Comparison of ENCODE assay signal across 31 cellular contexts in genomic region chr3:155302891-155303290, GRCh38. TPM values are rescaled to one million over a fixed set of nuclear protein-coding genes. Genes with fewer than 3 reads are reported as not detected.
"Had no signal": no experiment of that assay in that cellular context is flagged by ENCODE, and none has a peak within 500 bp of the region (broad histone marks: within the 10 kb centered on the region; RNA-seq: fewer than 3 reads in every experiment).

No MANE protein-coding gene starts in this region.

- FAIRE-seq: endothelial cell of umbilical vein, frontal cortex, keratinocyte had no signal

- H3K36me3 Mint-ChIP-seq: activated naive CD4-positive, alpha-beta T cell treated with anti-CD3 and anti-CD28 coated beads, Interleukin-2, amount 50 U/mL, for 72 hours; brain; naive thymus-derived CD8-positive, alpha-beta T cell had no signal

- H3K4me1 ChIP-seq: left lung, psoas muscle, suprapubic skin, tibial nerve had no signal

- H3K4me3 Mint-ChIP-seq: activated B cell treated with CpG ODN at 0.5 μM for 24 hours; activated CD4-positive, alpha-beta T cell treated with anti-CD3 and anti-CD28 coated beads for 36 hours; activated T-cell treated with anti-CD3 and anti-CD28 coated beads, Interleukin-2, amount 50 U/mL, for 24 hours; activated T-helper 17 cell treated with anti-CD3 and anti-CD28 coated beads, Interleukin-2, amount 50 U/mL, for 72 hours; brain; dendritic cell treated with granulocyte-macrophage colony-stimulating factor and Interleukin-4, amounts not matched to agents 40 ng/mL and 50 ng/mL, for 4 days; naive thymus-derived CD8-positive, alpha-beta T cell; stimulated activated naive CD8-positive, alpha-beta T cell treated with anti-CD3 and anti-CD28 coated beads, Interleukin-15, amount 100 ng/mL, for 72 hours had no signal

- H3K27me3 Mint-ChIP-seq: activated B cell treated with CpG ODN at 0.5 μM for 24 hours; activated CD4-positive, alpha-beta T cell treated with anti-CD3 and anti-CD28 coated beads for 36 hours; activated T-cell treated with anti-CD3 and anti-CD28 coated beads, Interleukin-2, amount 50 U/mL, for 24 hours; activated T-helper 17 cell treated with anti-CD3 and anti-CD28 coated beads, Interleukin-2, amount 50 U/mL, for 72 hours; dendritic cell treated with granulocyte-macrophage colony-stimulating factor and Interleukin-4, amounts not matched to agents 40 ng/mL and 50 ng/mL, for 4 days; naive thymus-derived CD8-positive, alpha-beta T cell; stimulated activated naive CD8-positive, alpha-beta T cell treated with anti-CD3 and anti-CD28 coated beads, Interleukin-15, amount 100 ng/mL, for 72 hours had no signal

- H3K27ac ChIP-seq: left lung, ovary, psoas muscle, suprapubic skin, tibial nerve had no signal

- ATAC-seq: activated CD4-positive, alpha-beta T cell treated with anti-CD3 and anti-CD28 coated beads for 36 hours; activated naive CD4-positive, alpha-beta T cell treated with anti-CD3 and anti-CD28 coated beads, Interleukin-2, amount 50 U/mL, for 72 hours; activated T-helper 17 cell treated with anti-CD3 and anti-CD28 coated beads, Interleukin-2, amount 50 U/mL, for 72 hours; esophagus mucosa; left lung; naive thymus-derived CD8-positive, alpha-beta T cell; right cardiac atrium; stimulated activated naive CD8-positive, alpha-beta T cell treated with anti-CD3 and anti-CD28 coated beads, Interleukin-15, amount 100 ng/mL, for 72 hours had no signal

- DNase-seq: activated B cell treated with CpG ODN at 0.5 μM for 24 hours; activated CD4-positive, alpha-beta T cell treated with anti-CD3 and anti-CD28 coated beads for 36 hours; activated CD4-positive, alpha-beta T cell treated with anti-CD3 and anti-CD28 coated beads, Interleukin-2, amount 50 U/mL, for 4 hours; activated CD8-positive, alpha-beta memory T cell treated with anti-CD3 and anti-CD28 coated beads for 24 hours; activated CD8-positive, alpha-beta memory T cell treated with anti-CD3 and anti-CD28 coated beads, Interleukin-2, amount 50 U/mL, for 4 hours; activated T-cell treated with anti-CD3 and anti-CD28 coated beads, Interleukin-2, amount 50 U/mL, for 24 hours; aorta; effector CD8-positive, alpha-beta T cell; head of caudate nucleus; left lung; naive thymus-derived CD8-positive, alpha-beta T cell; ovary; psoas muscle; right cardiac atrium; stimulated activated CD4-positive, alpha-beta T cell treated with anti-CD3 and anti-CD28 coated beads, Interleukin-1b, Interleukin-23, amount 100 ng/mL, for 48 hours; stimulated activated naive CD8-positive, alpha-beta T cell treated with anti-CD3 and anti-CD28 coated beads, Interleukin-15, amount 100 ng/mL, for 72 hours; T-helper 9 cell had no signal

- H3K4me3 ChIP-seq: left lung, lung, ovary, psoas muscle, suprapubic skin, tibial nerve had no signal

- H3K9me3 Mint-ChIP-seq: activated B cell treated with CpG ODN at 0.5 μM for 24 hours; activated naive CD4-positive, alpha-beta T cell treated with anti-CD3 and anti-CD28 coated beads, Interleukin-2, amount 50 U/mL, for 72 hours had no signal

- H3K27me3 ChIP-seq: left lung, ovary, suprapubic skin, tibial nerve had no signal

- H3K36me3 ChIP-seq: left lung, ovary, suprapubic skin, tibial nerve had no signal

- H3K4me1 Mint-ChIP-seq: activated B cell treated with CpG ODN at 0.5 μM for 24 hours; activated CD4-positive, alpha-beta T cell treated with anti-CD3 and anti-CD28 coated beads for 36 hours; activated T-helper 17 cell treated with anti-CD3 and anti-CD28 coated beads, Interleukin-2, amount 50 U/mL, for 72 hours; brain; naive thymus-derived CD8-positive, alpha-beta T cell; stimulated activated naive CD8-positive, alpha-beta T cell treated with anti-CD3 and anti-CD28 coated beads, Interleukin-15, amount 100 ng/mL, for 72 hours had no signal

- H3K27ac Mint-ChIP-seq: activated B cell treated with CpG ODN at 0.5 μM for 24 hours; activated CD4-positive, alpha-beta T cell treated with anti-CD3 and anti-CD28 coated beads for 36 hours; activated naive CD4-positive, alpha-beta T cell treated with anti-CD3 and anti-CD28 coated beads, Interleukin-2, amount 50 U/mL, for 72 hours; activated T-cell treated with anti-CD3 and anti-CD28 coated beads, Interleukin-2, amount 50 U/mL, for 24 hours; activated T-helper 17 cell treated with anti-CD3 and anti-CD28 coated beads, Interleukin-2, amount 50 U/mL, for 72 hours; brain; dendritic cell treated with granulocyte-macrophage colony-stimulating factor and Interleukin-4, amounts not matched to agents 40 ng/mL and 50 ng/mL, for 4 days; naive thymus-derived CD8-positive, alpha-beta T cell; stimulated activated naive CD8-positive, alpha-beta T cell treated with anti-CD3 and anti-CD28 coated beads, Interleukin-15, amount 100 ng/mL, for 72 hours had no signal

RNA-seq across cellular contexts. Expression of gene STRIT1, which starts 9.4 kb away (rescaled TPM):
- total RNA-seq: activated B cell treated with CpG ODN at 0.5 μM for 24 hours; activated CD4-positive, alpha-beta T cell treated with anti-CD3 and anti-CD28 coated beads for 36 hours; activated naive CD4-positive, alpha-beta T cell treated with anti-CD3 and anti-CD28 coated beads, Interleukin-2, amount 50 U/mL, for 72 hours; activated T-helper 17 cell treated with anti-CD3 and anti-CD28 coated beads, Interleukin-2, amount 50 U/mL, for 72 hours; aorta; chondrocyte; endothelial cell of umbilical vein; esophagus mucosa; left lung; lung; naive thymus-derived CD8-positive, alpha-beta T cell; ovary; suprapubic skin; T-helper 1 cell treated with Interleukin-12 subunit alpha and Interleukin-12 subunit beta and Interleukin-4 antibody, amounts not matched to agents 30 ng/mL and 1 ng/mL, for 36 hours; tibial nerve had no signal
- polyA plus RNA-seq: endothelial cell of umbilical vein; keratinocyte; lung; naive thymus-derived CD8-positive, alpha-beta T cell; ovary; urinary bladder had no signal
